Comparison of ENCODE assay signal across 1 cellular context in the genomic region with DNA sequence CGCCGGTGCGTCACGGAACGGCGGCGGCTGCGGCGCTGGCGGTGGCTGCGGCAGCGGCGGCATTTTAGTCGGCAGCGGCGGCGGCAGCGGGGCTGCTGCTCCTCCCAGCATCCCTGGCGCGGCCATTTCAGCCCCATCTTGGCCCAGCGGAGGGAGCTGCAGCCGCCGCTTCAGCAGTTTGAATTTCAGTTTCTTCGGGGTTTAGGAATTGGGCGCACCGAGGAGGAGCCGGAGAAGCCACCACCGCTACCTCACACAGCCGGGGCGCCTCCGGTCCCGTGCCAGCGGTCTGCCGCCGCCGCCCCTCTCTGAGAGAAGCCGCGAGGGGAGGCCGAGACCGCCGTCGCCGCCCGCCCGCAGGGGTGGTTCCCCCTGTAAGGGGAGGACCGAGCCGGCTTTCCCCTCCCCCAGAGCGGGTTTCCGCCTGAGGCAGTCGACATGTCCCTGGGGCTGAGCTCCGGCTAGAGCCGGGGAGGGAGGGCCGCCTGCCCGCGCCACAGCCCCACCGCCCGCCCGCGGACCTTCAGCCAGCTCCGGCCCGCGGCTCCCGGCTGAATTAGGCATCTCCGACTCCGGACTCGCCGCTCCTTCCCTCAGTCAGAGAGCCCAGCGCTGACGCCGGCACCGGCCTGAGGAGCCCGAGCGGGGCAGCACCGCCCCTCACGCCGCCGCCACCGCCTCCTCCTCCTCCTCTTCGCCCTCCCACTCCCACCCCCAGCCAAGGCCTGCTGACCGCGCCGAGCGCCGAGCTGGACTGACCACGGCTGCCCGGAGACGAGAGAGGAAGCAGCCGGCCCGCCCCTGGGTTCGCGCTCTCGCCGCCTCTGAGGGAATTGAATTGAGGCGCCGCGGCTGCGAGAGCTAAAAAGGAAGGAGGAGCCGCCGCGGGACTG.
TF ChIP-seq lines count a peak whose summit lies in the region.

A gene (plus strand): TSS at position 67 of the 893 bp plus-strand sequence. CDS start 1,053 bp downstream, outside the sequence.

TF ChIP-seq in K562, 482 proteins besides CTCF, POLR2A, EP300 and RAD21 (continued from another document and continues in another):
- TF ChIP-seq, protein P1, sequence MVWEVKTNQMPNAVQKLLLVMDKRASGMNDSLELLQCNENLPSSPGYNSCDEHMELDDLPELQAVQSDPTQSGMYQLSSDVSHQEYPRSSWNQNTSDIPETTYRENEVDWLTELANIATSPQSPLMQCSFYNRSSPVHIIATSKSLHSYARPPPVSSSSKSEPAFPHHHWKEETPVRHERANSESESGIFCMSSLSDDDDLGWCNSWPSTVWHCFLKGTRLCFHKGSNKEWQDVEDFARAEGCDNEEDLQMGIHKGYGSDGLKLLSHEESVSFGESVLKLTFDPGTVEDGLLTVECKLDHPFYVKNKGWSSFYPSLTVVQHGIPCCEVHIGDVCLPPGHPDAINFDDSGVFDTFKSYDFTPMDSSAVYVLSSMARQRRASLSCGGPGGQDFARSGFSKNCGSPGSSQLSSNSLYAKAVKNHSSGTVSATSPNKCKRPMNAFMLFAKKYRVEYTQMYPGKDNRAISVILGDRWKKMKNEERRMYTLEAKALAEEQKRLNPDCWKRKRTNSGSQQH (CRISPR knock-in tag; IDR thresholded peaks at IDR 0.05), result no peak
- TF ChIP-seq, protein P2, sequence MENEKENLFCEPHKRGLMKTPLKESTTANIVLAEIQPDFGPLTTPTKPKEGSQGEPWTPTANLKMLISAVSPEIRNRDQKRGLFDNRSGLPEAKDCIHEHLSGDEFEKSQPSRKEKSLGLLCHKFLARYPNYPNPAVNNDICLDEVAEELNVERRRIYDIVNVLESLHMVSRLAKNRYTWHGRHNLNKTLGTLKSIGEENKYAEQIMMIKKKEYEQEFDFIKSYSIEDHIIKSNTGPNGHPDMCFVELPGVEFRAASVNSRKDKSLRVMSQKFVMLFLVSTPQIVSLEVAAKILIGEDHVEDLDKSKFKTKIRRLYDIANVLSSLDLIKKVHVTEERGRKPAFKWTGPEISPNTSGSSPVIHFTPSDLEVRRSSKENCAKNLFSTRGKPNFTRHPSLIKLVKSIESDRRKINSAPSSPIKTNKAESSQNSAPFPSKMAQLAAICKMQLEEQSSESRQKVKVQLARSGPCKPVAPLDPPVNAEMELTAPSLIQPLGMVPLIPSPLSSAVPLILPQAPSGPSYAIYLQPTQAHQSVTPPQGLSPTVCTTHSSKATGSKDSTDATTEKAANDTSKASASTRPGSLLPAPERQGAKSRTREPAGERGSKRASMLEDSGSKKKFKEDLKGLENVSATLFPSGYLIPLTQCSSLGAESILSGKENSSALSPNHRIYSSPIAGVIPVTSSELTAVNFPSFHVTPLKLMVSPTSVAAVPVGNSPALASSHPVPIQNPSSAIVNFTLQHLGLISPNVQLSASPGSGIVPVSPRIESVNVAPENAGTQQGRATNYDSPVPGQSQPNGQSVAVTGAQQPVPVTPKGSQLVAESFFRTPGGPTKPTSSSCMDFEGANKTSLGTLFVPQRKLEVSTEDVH (IDR thresholded peaks at IDR 0.05; ENCODE audit: low read depth, partially characterized antibody), result peak; percentile 33
- TF ChIP-seq FIP1L1 (IDR thresholded peaks at IDR 0.05; ENCODE audit: low read depth, low read length, poor library complexity, severe bottlenecking), result peak; percentile 86
- TF ChIP-seq, protein P3, sequence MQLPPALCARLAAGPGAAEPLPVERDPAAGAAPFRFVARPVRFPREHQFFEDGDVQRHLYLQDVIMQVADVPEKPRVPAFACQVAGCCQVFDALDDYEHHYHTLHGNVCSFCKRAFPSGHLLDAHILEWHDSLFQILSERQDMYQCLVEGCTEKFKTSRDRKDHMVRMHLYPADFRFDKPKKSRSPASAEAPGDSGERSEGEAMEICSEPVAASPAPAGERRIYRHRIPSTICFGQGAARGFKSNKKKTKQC (CRISPR knock-in tag; IDR thresholded peaks at IDR 0.05), result 0 out of 2 replicates have a peak, but pooled peaks have one; percentile 29
- TF ChIP-seq, protein P4, sequence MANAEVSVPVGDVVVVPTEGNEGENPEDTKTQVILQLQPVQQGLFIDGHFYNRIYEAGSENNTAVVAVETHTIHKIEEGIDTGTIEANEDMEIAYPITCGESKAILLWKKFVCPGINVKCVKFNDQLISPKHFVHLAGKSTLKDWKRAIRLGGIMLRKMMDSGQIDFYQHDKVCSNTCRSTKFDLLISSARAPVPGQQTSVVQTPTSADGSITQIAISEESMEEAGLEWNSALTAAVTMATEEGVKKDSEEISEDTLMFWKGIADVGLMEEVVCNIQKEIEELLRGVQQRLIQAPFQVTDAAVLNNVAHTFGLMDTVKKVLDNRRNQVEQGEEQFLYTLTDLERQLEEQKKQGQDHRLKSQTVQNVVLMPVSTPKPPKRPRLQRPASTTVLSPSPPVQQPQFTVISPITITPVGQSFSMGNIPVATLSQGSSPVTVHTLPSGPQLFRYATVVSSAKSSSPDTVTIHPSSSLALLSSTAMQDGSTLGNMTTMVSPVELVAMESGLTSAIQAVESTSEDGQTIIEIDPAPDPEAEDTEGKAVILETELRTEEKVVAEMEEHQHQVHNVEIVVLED (CRISPR knock-in tag; IDR thresholded peaks at IDR 0.05), result peak; percentile 94
- 0 out of 2 replicates have a peak, but pooled peaks have one; percentile 54 for TF ChIP-seq ZNF175 (CRISPR knock-in tag; IDR thresholded peaks at IDR 0.05; ENCODE audit: low read depth)
- TF ChIP-seq GTF2E2 (tag; IDR thresholded peaks at IDR 0.05), result peak; percentile 76
- peak; percentile 48 for TF ChIP-seq L3MBTL2 (IDR thresholded peaks at IDR 0.05)
- TF ChIP-seq, protein P5, sequence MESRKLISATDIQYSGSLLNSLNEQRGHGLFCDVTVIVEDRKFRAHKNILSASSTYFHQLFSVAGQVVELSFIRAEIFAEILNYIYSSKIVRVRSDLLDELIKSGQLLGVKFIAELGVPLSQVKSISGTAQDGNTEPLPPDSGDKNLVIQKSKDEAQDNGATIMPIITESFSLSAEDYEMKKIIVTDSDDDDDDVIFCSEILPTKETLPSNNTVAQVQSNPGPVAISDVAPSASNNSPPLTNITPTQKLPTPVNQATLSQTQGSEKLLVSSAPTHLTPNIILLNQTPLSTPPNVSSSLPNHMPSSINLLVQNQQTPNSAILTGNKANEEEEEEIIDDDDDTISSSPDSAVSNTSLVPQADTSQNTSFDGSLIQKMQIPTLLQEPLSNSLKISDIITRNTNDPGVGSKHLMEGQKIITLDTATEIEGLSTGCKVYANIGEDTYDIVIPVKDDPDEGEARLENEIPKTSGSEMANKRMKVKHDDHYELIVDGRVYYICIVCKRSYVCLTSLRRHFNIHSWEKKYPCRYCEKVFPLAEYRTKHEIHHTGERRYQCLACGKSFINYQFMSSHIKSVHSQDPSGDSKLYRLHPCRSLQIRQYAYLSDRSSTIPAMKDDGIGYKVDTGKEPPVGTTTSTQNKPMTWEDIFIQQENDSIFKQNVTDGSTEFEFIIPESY (CRISPR knock-in tag; IDR thresholded peaks at IDR 0.05), result peak; percentile 24; the same call in 1 of the 2 replicates
- TF ChIP-seq PCBP1 (IDR thresholded peaks at IDR 0.05; ENCODE audit: low read depth, low read length, poor library complexity, severe bottlenecking), result peak; percentile 89
- TF ChIP-seq POLR2AphosphoS2 (IDR thresholded peaks at IDR 0.05; ENCODE audit: low read length), result peak; percentile 50; the same call in 1 of the 2 replicates
- 0 out of 2 replicates have a peak, but pooled peaks have one; percentile 39 for TF ChIP-seq RBM14 (IDR thresholded peaks at IDR 0.05; ENCODE audit: borderline replicate concordance, insufficient read depth, low read depth, low read length)
- TF ChIP-seq ZNF589 (CRISPR knock-in tag; IDR thresholded peaks at IDR 0.05; ENCODE audit: low read depth), result peak; percentile 86; the same call in 1 of the 2 replicates
- TF ChIP-seq, protein P6, sequence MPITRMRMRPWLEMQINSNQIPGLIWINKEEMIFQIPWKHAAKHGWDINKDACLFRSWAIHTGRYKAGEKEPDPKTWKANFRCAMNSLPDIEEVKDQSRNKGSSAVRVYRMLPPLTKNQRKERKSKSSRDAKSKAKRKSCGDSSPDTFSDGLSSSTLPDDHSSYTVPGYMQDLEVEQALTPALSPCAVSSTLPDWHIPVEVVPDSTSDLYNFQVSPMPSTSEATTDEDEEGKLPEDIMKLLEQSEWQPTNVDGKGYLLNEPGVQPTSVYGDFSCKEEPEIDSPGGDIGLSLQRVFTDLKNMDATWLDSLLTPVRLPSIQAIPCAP (CRISPR knock-in tag; IDR thresholded peaks at IDR 0.05; ENCODE audit: borderline replicate concordance), result no peak
- TF ChIP-seq, protein P7, sequence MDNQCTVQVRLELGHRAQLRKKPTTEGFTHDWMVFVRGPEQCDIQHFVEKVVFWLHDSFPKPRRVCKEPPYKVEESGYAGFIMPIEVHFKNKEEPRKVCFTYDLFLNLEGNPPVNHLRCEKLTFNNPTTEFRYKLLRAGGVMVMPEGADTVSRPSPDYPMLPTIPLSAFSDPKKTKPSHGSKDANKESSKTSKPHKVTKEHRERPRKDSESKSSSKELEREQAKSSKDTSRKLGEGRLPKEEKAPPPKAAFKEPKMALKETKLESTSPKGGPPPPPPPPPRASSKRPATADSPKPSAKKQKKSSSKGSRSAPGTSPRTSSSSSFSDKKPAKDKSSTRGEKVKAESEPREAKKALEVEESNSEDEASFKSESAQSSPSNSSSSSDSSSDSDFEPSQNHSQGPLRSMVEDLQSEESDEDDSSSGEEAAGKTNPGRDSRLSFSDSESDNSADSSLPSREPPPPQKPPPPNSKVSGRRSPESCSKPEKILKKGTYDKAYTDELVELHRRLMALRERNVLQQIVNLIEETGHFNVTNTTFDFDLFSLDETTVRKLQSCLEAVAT (IDR thresholded peaks at IDR 0.05), result peak; percentile 76 to 93; a peak in 3 of 4 replicates
- TF ChIP-seq ZNF174 (CRISPR knock-in tag; IDR thresholded peaks at IDR 0.05), result no peak
- peak; percentile 56; the same call in 1 of the 2 replicates for TF ChIP-seq KAT7 (CRISPR knock-in tag; IDR thresholded peaks at IDR 0.05; ENCODE audit: borderline replicate concordance)
- TF ChIP-seq, protein P8, sequence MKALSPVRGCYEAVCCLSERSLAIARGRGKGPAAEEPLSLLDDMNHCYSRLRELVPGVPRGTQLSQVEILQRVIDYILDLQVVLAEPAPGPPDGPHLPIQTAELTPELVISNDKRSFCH (CRISPR knock-in tag; IDR thresholded peaks at IDR 0.05), result no peak
- TF ChIP-seq, protein P8 (tag; IDR thresholded peaks at IDR 0.05), result peak; percentile 86
- peak; percentile 59; the same call in 1 of the 2 replicates for TF ChIP-seq DIDO1 (tag; IDR thresholded peaks at IDR 0.05; ENCODE audit: low read depth)
- TF ChIP-seq ZNF354B (CRISPR knock-in tag; IDR thresholded peaks at IDR 0.05), result no peak
- TF ChIP-seq POU5F1 (IDR thresholded peaks at IDR 0.05; ENCODE audit: borderline replicate concordance, low read depth, low read length, partially characterized antibody), result no peak
- no peak for TF ChIP-seq HMG20A (CRISPR knock-in tag; conservative IDR thresholded peaks at IDR 0.05)
- 0 out of 2 replicates have a peak, but pooled peaks have one; percentile 23 for TF ChIP-seq SPI1 (IDR thresholded peaks at IDR 0.05; ENCODE audit: borderline replicate concordance, low read depth, low read length)
- TF ChIP-seq, protein P9, sequence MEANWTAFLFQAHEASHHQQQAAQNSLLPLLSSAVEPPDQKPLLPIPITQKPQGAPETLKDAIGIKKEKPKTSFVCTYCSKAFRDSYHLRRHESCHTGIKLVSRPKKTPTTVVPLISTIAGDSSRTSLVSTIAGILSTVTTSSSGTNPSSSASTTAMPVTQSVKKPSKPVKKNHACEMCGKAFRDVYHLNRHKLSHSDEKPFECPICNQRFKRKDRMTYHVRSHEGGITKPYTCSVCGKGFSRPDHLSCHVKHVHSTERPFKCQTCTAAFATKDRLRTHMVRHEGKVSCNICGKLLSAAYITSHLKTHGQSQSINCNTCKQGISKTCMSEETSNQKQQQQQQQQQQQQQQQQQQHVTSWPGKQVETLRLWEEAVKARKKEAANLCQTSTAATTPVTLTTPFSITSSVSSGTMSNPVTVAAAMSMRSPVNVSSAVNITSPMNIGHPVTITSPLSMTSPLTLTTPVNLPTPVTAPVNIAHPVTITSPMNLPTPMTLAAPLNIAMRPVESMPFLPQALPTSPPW (CRISPR knock-in tag; IDR thresholded peaks at IDR 0.05), result peak; percentile 64
- TF ChIP-seq NONO (IDR thresholded peaks at IDR 0.05; ENCODE audit: low read depth in 2 of 2, low read length in 1 of 2), result peak; percentile 45 to 75; a peak in 3 of 4 replicates
- TF ChIP-seq RNF2 (IDR thresholded peaks at IDR 0.05), result peak; percentile 66
- TF ChIP-seq SLC30A9 (CRISPR knock-in tag; IDR thresholded peaks at IDR 0.05), result no peak
- no peak for TF ChIP-seq IFI16 (CRISPR knock-in tag; IDR thresholded peaks at IDR 0.05)
- peak; percentile 71 for TF ChIP-seq FOSL1 (tag; conservative IDR thresholded peaks at IDR 0.05)
- TF ChIP-seq MAFK (IDR thresholded peaks at IDR 0.05; ENCODE audit: low read length), result no peak
- TF ChIP-seq, protein P10, sequence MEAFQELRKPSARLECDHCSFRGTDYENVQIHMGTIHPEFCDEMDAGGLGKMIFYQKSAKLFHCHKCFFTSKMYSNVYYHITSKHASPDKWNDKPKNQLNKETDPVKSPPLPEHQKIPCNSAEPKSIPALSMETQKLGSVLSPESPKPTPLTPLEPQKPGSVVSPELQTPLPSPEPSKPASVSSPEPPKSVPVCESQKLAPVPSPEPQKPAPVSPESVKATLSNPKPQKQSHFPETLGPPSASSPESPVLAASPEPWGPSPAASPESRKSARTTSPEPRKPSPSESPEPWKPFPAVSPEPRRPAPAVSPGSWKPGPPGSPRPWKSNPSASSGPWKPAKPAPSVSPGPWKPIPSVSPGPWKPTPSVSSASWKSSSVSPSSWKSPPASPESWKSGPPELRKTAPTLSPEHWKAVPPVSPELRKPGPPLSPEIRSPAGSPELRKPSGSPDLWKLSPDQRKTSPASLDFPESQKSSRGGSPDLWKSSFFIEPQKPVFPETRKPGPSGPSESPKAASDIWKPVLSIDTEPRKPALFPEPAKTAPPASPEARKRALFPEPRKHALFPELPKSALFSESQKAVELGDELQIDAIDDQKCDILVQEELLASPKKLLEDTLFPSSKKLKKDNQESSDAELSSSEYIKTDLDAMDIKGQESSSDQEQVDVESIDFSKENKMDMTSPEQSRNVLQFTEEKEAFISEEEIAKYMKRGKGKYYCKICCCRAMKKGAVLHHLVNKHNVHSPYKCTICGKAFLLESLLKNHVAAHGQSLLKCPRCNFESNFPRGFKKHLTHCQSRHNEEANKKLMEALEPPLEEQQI (IDR thresholded peaks at IDR 0.05), result no peak
- peak; percentile 80 to 88 for TF ChIP-seq MAZ (CRISPR knock-in tag; conservative IDR thresholded peaks at IDR 0.05 in 1 of 2, IDR thresholded peaks at IDR 0.05 in 1 of 2)
- no peak for TF ChIP-seq NCOA1 (IDR thresholded peaks at IDR 0.05; ENCODE audit: low read depth)
- peak; percentile 73 for TF ChIP-seq POLR2B (IDR thresholded peaks at IDR 0.05; ENCODE audit: low read depth, partially characterized antibody)
- TF ChIP-seq PPARD (CRISPR knock-in tag; IDR thresholded peaks at IDR 0.05), result no peak
- no peak for TF ChIP-seq ZNF668 (CRISPR knock-in tag; IDR thresholded peaks at IDR 0.05)
